In the genomic region with DNA sequence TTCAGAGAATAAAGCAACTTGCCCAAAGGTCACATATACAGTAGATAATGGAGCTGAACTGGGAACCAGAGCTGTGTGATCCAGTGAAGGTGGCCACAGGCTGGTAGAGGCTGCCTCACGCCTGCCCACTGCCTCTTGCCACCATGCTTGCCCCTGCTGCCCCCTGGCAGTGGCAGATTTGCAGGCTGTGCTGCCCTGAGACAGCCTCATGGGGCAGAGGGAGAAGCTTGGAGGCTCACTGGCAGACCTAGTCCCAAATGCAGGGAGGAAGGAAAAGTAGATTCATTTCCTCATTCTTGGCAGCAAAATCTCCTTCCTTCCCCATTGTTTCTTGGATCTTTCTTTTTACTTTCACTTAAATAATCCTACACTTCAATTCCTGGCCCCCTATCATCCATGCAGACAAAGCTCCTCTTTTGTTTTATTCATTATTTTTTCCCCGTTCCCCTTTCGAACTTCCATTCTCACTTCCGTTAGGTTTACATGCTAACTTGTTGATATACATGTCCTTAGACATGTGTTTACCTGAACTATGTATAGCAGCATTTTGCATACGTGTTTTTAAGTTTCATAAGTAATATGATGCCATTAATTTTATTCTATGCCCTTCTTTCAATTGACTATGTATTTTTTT, we compare ENCODE assay signal across 12 cellular contexts.
DNase-seq lines count a peak whose midpoint lies in the region; ATAC-seq, FAIRE-seq and TF ChIP-seq lines count a peak whose summit lies in the region.
"Had no signal": no experiment of that assay in that cellular context is flagged by ENCODE, and none has a peak within 500 bp of the region (broad histone marks: within the 10 kb centered on the region; RNA-seq: fewer than 3 reads in every experiment).

No MANE protein-coding gene starts in this region.

- in situ Hi-C loops in HepG2 (cut with HindIII; ENCODE audit: extremely low pct_ligation_motif_present, low pct_unique_long_range_greater_than_20kb) = no loop called here

- H3K27me3 ChIP-seq in HepG2 (ENCODE audit: control insufficient read depth in 1 of 2, insufficient read depth in 2 of 2, low read length in 2 of 2) = peaks cover 1 to 8% of the 10 kb centered on the region in 2 experiments; a peak in 2 of 5 replicates

- no peaks in the 10 kb centered on the region for H3K9me3 ChIP-seq in HepG2 (ENCODE audit: low read length)

- CTCF ChIA-PET in HepG2 (lab: Yijun Ruan, JAX; ENCODE audit: low intra/inter-chr PET ratio, low total read pairs) = no interaction called here

- TF ChIP-seq POLR2A in HepG2 (IDR thresholded peaks at IDR 0.05; ENCODE audit: insufficient read depth in 1 of 2, low read depth in 2 of 2, low read length in 2 of 2) = no peak

- no peak overlapping the region for H3K4me3 ChIP-seq in HepG2 (replicated peaks in 1 of 3; ENCODE audit: insufficient read depth in 1 of 3, low read depth in 2 of 3, low read length in 3 of 3)
- H3K4me3 ChIP-seq: SK-N-MC had no signal

- no peaks in the 10 kb centered on the region for H3K4me1 ChIP-seq in HepG2 (ENCODE audit: insufficient read depth, low read length)

- BruUV-seq in HepG2 (replicated peaks; lab: Mats Ljungman, UMichigan) = no TSS peak

- H3K9ac ChIP-seq in HepG2 (ENCODE audit: insufficient read depth, low read depth, low read length) = no peak overlapping the region

- POLR2A ChIA-PET in HepG2 (lab: Yijun Ruan, JAX) = no interaction called here

- WGBS in HepG2 (ENCODE audit: low lambda C conversion rate) = 63% methylated on average over 5 of the region's 5 CpGs

- no peak for TF ChIP-seq CTCF in HepG2 (CRISPR knock-in tag; IDR thresholded peaks at IDR 0.05)

- no peak for TF ChIP-seq RAD21 in HepG2 (CRISPR knock-in tag; IDR thresholded peaks at IDR 0.05)

- no peak for TF ChIP-seq EP300 in HepG2 (IDR thresholded peaks at IDR 0.05; ENCODE audit: low read depth in 2 of 2, low read length in 2 of 2)
- TF ChIP-seq EP300 in HepG2 (CRISPR knock-in tag; IDR thresholded peaks at IDR 0.05; ENCODE audit: borderline replicate concordance) = no peak

- H3K4me2 ChIP-seq in HepG2 (ENCODE audit: low read depth, low read length) = no peak overlapping the region

- DNase-seq in left ventricle myocardium superior (peak; percentile 50), cardiac septum (ENCODE audit: low spot score) (no peak), SKM-1 (lab: John Stamatoyannopoulos, UW; ENCODE audit: unreplicated experiment) (peak; percentile 53), HepG2 (ENCODE audit: low spot score) (no peak), EL (no peak), NCI-H2029 treated with DMSO at 0.1 percent for 48 hours (lab: John Stamatoyannopoulos, UW) (no peak)
- DNase-seq: activated CD4-positive, alpha-beta memory T cell treated with anti-CD3 and anti-CD28 coated beads for 36 hours; effector CD4-positive, alpha-beta T cell; IMR-90 had no signal

- FAIRE-seq in HepG2 (lab: Jason Lieb, UNC) = no peak

- no peaks in the 10 kb centered on the region for H3K36me3 ChIP-seq in HepG2 (replicated peaks in 1 of 2; ENCODE audit: control insufficient read depth in 1 of 2, insufficient read depth in 2 of 2, low read length in 2 of 2)

- intact Hi-C loops in left ventricle myocardium superior (cut with micrococcal nuclease) = no loop called here
- intact Hi-C loops in cardiac septum (cut with DNase I) = no loop called here
- intact Hi-C loops in HepG2 (cut with micrococcal nuclease; ENCODE audit: unreplicated experiment) = no loop called here

- H4K20me1 ChIP-seq in HepG2 (ENCODE audit: insufficient read depth, low read length) = no peaks in the 10 kb centered on the region

- ATAC-seq in left ventricle myocardium superior (peak; percentile 46), HepG2 (peak; percentile 40; the same call in 1 of the 3 replicates), HG03378 (IDR thresholded peaks at IDR 0.05; ENCODE audit: unreplicated experiment) (no peak), GM21619 (IDR thresholded peaks at IDR 0.05; ENCODE audit: unreplicated experiment) (no peak)

- H2AFZ ChIP-seq in HepG2 (ENCODE audit: low read length) = no peak overlapping the region

- H3K79me2 ChIP-seq in HepG2 (ENCODE audit: insufficient read depth, low read length) = no peaks in the 10 kb centered on the region

- no peak overlapping the region for H3K27ac ChIP-seq in HepG2 (ENCODE audit: extremely low read length, insufficient read depth, low read length)
- H3K27ac ChIP-seq: SK-N-MC had no signal

TF ChIP-seq in HepG2, 621 proteins besides CTCF, POLR2A, EP300 and RAD21:
- TF ChIP-seq HNRNPL (IDR thresholded peaks at IDR 0.05; ENCODE audit: low read depth, low read length) = 0 out of 2 replicates have a peak, but pooled peaks have one; percentile 29
- TF ChIP-seq, protein P1, sequence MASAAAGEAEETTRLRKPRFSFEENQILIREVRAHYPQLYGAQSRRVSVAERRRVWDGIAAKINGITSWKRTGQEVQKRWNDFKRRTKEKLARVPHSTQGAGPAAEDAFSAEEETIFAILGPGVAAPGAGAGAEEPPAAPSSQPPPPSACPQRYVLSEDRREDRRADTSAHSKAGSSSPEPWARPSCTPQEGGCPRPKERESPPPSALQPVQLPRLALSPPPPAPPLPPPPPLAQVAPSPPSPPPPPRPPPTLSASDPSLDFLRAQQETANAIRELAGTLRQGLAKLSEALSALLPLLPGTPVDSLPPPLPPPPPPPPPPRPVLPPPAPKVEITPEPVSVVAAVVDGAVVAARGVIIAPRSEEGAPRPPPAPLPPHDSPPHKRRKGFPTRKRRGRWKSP (CRISPR knock-in tag; IDR thresholded peaks at IDR 0.05) = no peak

Comparison
In these comparisons a context has a peak if more than half of its experiments do, and no peak if none do; other contexts are left out.
1. DNase-seq: peak in left ventricle myocardium superior (single experiment) and SKM-1 (single experiment); none in cardiac septum (single experiment), HepG2 (single experiment), EL (single experiment) and NCI-H2029 treated with DMSO at 0.1 percent for 48 hours (single experiment).
2. ATAC-seq: peak in left ventricle myocardium superior (single experiment) and HepG2 (single experiment); none in HG03378 (single experiment) and GM21619 (single experiment).